In genomic region chr7:128788446-128789412, GRCh38 we compare ENCODE assay signal across 1 cellular context.
TF ChIP-seq lines count a peak whose summit lies in the region.

No MANE protein-coding gene starts in this region.

TF ChIP-seq in HepG2, 621 proteins besides CTCF, POLR2A, EP300 and RAD21:
- TF ChIP-seq ZNF569 (CRISPR knock-in tag; IDR thresholded peaks at IDR 0.05; ENCODE audit: borderline replicate concordance): no peak
- no peak for TF ChIP-seq ZFAT (CRISPR knock-in tag; conservative IDR thresholded peaks at IDR 0.05)
- no peak for TF ChIP-seq CAMTA2 (CRISPR knock-in tag; IDR thresholded peaks at IDR 0.05; ENCODE audit: borderline replicate concordance)
- TF ChIP-seq DZIP1 (CRISPR knock-in tag; IDR thresholded peaks at IDR 0.05): no peak
- no peak for TF ChIP-seq KDM5B (CRISPR knock-in tag; IDR thresholded peaks at IDR 0.05; ENCODE audit: borderline replicate concordance)
- no peak for TF ChIP-seq GATA4 (IDR thresholded peaks at IDR 0.05; ENCODE audit: borderline replicate concordance, low read depth)
- TF ChIP-seq HNRNPK (IDR thresholded peaks at IDR 0.05; ENCODE audit: low read depth, low read length, poor library complexity, severe bottlenecking): no peak
- peak; percentile 52; the same call in 1 of the 2 replicates for TF ChIP-seq NR2F2 (IDR thresholded peaks at IDR 0.05; ENCODE audit: borderline replicate concordance, low read depth)
- no peak for TF ChIP-seq ARNT (IDR thresholded peaks at IDR 0.05)
- TF ChIP-seq THYN1 (CRISPR knock-in tag; IDR thresholded peaks at IDR 0.05; ENCODE audit: borderline replicate concordance, low read depth): no peak
- TF ChIP-seq FLYWCH1 (CRISPR knock-in tag; IDR thresholded peaks at IDR 0.05): no peak
- peak; percentile 72 to 83 for TF ChIP-seq NR2F1 (CRISPR knock-in tag; IDR thresholded peaks at IDR 0.05)
- no peak for TF ChIP-seq ATAD3A (CRISPR knock-in tag; IDR thresholded peaks at IDR 0.05)
- peak; percentile 19; the same call in 1 of the 2 replicates for TF ChIP-seq RARA (CRISPR knock-in tag; IDR thresholded peaks at IDR 0.05)
- TF ChIP-seq ZNF276 (CRISPR knock-in tag; IDR thresholded peaks at IDR 0.05; ENCODE audit: low read depth): no peak
- no peak for TF ChIP-seq SMC3 (IDR thresholded peaks at IDR 0.05; ENCODE audit: low read length)
- TF ChIP-seq ZNF740 (CRISPR knock-in tag; IDR thresholded peaks at IDR 0.05): no peak
- no peak for TF ChIP-seq ZNF792 (CRISPR knock-in tag; IDR thresholded peaks at IDR 0.05)
- 0 out of 2 replicates have a peak, but pooled peaks have one; percentile 21 for TF ChIP-seq ARID5B (CRISPR knock-in tag; IDR thresholded peaks at IDR 0.05)
- TF ChIP-seq MBNL3 (CRISPR knock-in tag; conservative IDR thresholded peaks at IDR 0.05): no peak
- TF ChIP-seq ZBTB49 (CRISPR knock-in tag; IDR thresholded peaks at IDR 0.05; ENCODE audit: borderline replicate concordance): no peak
- no peak; the same call in 1 of the 2 replicates for TF ChIP-seq HNF4A (CRISPR knock-in tag; IDR thresholded peaks at IDR 0.05)
- no peak for TF ChIP-seq LCORL (IDR thresholded peaks at IDR 0.05)
- no peak for TF ChIP-seq LCORL (CRISPR knock-in tag; IDR thresholded peaks at IDR 0.05)
- TF ChIP-seq SALL1 (CRISPR knock-in tag; IDR thresholded peaks at IDR 0.05): peak; percentile 32; the same call in 1 of the 2 replicates
- TF ChIP-seq TEAD3 (CRISPR knock-in tag; optimal IDR thresholded peaks at IDR 0.05; ENCODE audit: borderline replicate concordance): no peak
- peak; percentile 79 for TF ChIP-seq NR2F6 (IDR thresholded peaks at IDR 0.05)
- peak; percentile 89 for TF ChIP-seq NR2F6 (CRISPR knock-in tag; IDR thresholded peaks at IDR 0.05)
- TF ChIP-seq TCF7L2 (IDR thresholded peaks at IDR 0.05; ENCODE audit: low read depth, low read length): no peak
- TF ChIP-seq ATF5 (CRISPR knock-in tag; IDR thresholded peaks at IDR 0.05; ENCODE audit: low read depth): no peak
